Comparison of ENCODE assay signal across 1 cellular context in genomic region chrX:68508799-68509198, GRCh38.
TF ChIP-seq lines count a peak whose summit lies in the region.

No MANE protein-coding gene starts in this region.

TF ChIP-seq in GM23338, 12 proteins besides CTCF, POLR2A, EP300 and RAD21 (continued from another document):
- TF ChIP-seq ZNF462 (CRISPR knock-in tag; IDR thresholded peaks at IDR 0.05) = no peak
- TF ChIP-seq POLR2AphosphoS5 (IDR thresholded peaks at IDR 0.05; ENCODE audit: low read depth) = no peak
- no peak for TF ChIP-seq REST (IDR thresholded peaks at IDR 0.05; ENCODE audit: unreplicated experiment)
- TF ChIP-seq ETS1 (IDR thresholded peaks at IDR 0.05) = no peak
- no peak for TF ChIP-seq STAT1 (IDR thresholded peaks at IDR 0.05; ENCODE audit: unreplicated experiment)
- no peak for TF ChIP-seq ZNF331 (CRISPR knock-in tag; IDR thresholded peaks at IDR 0.05; ENCODE audit: low read depth)
- no peak for TF ChIP-seq NANOG (IDR thresholded peaks at IDR 0.05; ENCODE audit: borderline replicate concordance)
TF ChIP-seq in GM23338: peak in this region for 0.
